Comparison of ENCODE assay signal across 8 cellular contexts in genomic region chr5:147935032-147935431, GRCh38. TPM values are rescaled to one million over a fixed set of nuclear protein-coding genes. Genes with fewer than 3 reads are reported as not detected.
DNase-seq lines count a peak whose midpoint lies in the region; ATAC-seq lines count a peak whose summit lies in the region.

No MANE protein-coding gene starts in this region.

- DNase-seq in H4 (ENCODE audit: low spot score) (peak; percentile 52), NCI-H226 (peak; percentile 47), cerebellum (ENCODE audit: low spot score) (peak; percentile 60), lung microvascular endothelial cell (ENCODE audit: low read depth in 2 of 2) (peak; percentile 34 to 66), NK-92 (lab: John Stamatoyannopoulos, UW; ENCODE audit: unreplicated experiment) (no peak)
- no peak for DNase-seq in activated T-cell treated with anti-CD3 and anti-CD28 coated beads, Interleukin-2, amount 50 U/mL, for 1 hour

- ATAC-seq in GM19467 (IDR thresholded peaks at IDR 0.05; ENCODE audit: unreplicated experiment) (no peak), GM21737 (IDR thresholded peaks at IDR 0.05; ENCODE audit: unreplicated experiment) (no peak)

RNA-seq across cellular contexts. Expression of gene C5orf46, which starts 28.7 kb away (rescaled TPM):
- total RNA-seq in H4 (2014; rRNA removed; shearing (Covaris generic)), result 1.0 and 5.2 TPM in 2 replicates
- not detected for total RNA-seq in cerebellum
- total RNA-seq in lung microvascular endothelial cell, result not detected in 2 replicates

RNA-seq across cellular contexts. Expression of gene SCGB3A2, which starts 56.5 kb away (rescaled TPM):
- not detected in 2 replicates for total RNA-seq in H4 (2014; rRNA removed; shearing (Covaris generic))
- total RNA-seq in cerebellum (not detected), lung microvascular endothelial cell (not detected in 2 replicates)

Comparison
In these comparisons a context has a peak if more than half of its experiments do, and no peak if none do; other contexts are left out.
1. DNase-seq: peak in H4 (single experiment), NCI-H226 (single experiment), cerebellum (single experiment) and lung microvascular endothelial cell (2 of 2); none in activated T-cell treated with anti-CD3 and anti-CD28 coated beads, Interleukin-2, amount 50 U/mL, for 1 hour (single experiment) and NK-92 (single experiment).